14 cellular contexts compared by ENCODE assay signal in the genomic region with DNA sequence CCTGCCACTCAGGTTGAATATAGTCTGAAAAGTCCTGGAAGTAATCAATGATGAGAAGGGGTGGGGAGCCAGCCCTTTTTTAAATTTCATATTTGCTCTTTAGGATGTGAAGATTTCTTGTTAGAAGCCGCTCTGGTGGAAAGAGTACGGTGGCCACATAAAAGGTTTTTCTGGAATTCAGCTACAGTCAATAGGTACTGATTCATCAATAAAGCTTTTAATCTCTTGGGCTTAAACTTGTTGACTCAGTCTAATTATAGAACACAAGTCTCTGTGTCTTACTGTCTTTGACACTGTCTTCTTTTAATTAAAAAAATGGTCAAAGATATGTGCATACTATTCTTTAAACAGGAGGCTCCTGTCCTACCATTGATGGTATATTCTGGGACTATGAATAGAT.
DNase-seq lines count a peak whose midpoint lies in the region; ATAC-seq, FAIRE-seq and TF ChIP-seq lines count a peak whose summit lies in the region.
"Had no signal": no experiment of that assay in that cellular context is flagged by ENCODE, and none has a peak within 500 bp of the region (broad histone marks: within the 10 kb centered on the region; RNA-seq: fewer than 3 reads in every experiment).

No MANE protein-coding gene starts in this region.

- H3K4me3 Mint-ChIP-seq in activated T-cell treated with anti-CD3 and anti-CD28 coated beads, Interleukin-2, amount 50 U/mL, for 24 hours: peak overlapping the region; percentile 13
- no peak overlapping the region for H3K4me3 Mint-ChIP-seq in activated T-cell treated with anti-CD3 and anti-CD28 coated beads, Interleukin-2, amount 50 U/mL, for 4 hours
- H3K4me3 Mint-ChIP-seq in astrocyte (ENCODE audit: unreplicated experiment): no peak overlapping the region
- H3K4me3 Mint-ChIP-seq in stimulated activated effector memory CD8-positive, alpha-beta T cell treated with anti-CD3 and anti-CD28 coated beads, Interleukin-12 subunit alpha, Interleukin-12 subunit beta, amount 100 ng/mL, for 72 hours: peak overlapping the region; percentile 29
- H3K4me3 Mint-ChIP-seq: CD8-positive, alpha-beta T cell had no signal

- peak overlapping the region; percentile 96 for H3K27ac Mint-ChIP-seq in activated T-cell treated with anti-CD3 and anti-CD28 coated beads, Interleukin-2, amount 50 U/mL, for 24 hours
- H3K27ac Mint-ChIP-seq in astrocyte (ENCODE audit: unreplicated experiment): peak overlapping the region; percentile 7
- H3K27ac Mint-ChIP-seq in stimulated activated effector memory CD8-positive, alpha-beta T cell treated with anti-CD3 and anti-CD28 coated beads, Interleukin-12 subunit alpha, Interleukin-12 subunit beta, amount 100 ng/mL, for 72 hours: peak overlapping the region; percentile 88
- H3K27ac Mint-ChIP-seq: CD8-positive, alpha-beta T cell had no signal

- no peak overlapping the region for H3K4me3 ChIP-seq in astrocyte (ENCODE audit: insufficient read depth, low read depth, low read length)
- H3K4me3 ChIP-seq in prostate gland: no peak overlapping the region
- H3K4me3 ChIP-seq: PC-9 had no signal

- intact Hi-C loops in prostate gland (cut with DNase I): no loop called here

- H3K79me2 ChIP-seq in astrocyte (ENCODE audit: insufficient read depth, low read length): no peaks in the 10 kb centered on the region

- peaks cover 20% of the 10 kb centered on the region for H3K27me3 ChIP-seq in astrocyte (ENCODE audit: insufficient read depth, low read length)
- H3K27me3 ChIP-seq in prostate gland (replicated peaks; ENCODE audit: insufficient read depth): no peaks in the 10 kb centered on the region

- H3K4me1 Mint-ChIP-seq in activated T-cell treated with anti-CD3 and anti-CD28 coated beads, Interleukin-2, amount 50 U/mL, for 24 hours (ENCODE audit: low read depth): peaks cover 51% of the 10 kb centered on the region
- H3K4me1 Mint-ChIP-seq in activated T-cell treated with anti-CD3 and anti-CD28 coated beads, Interleukin-2, amount 50 U/mL, for 4 hours (ENCODE audit: low read depth): peaks cover 26% of the 10 kb centered on the region
- peaks cover 12% of the 10 kb centered on the region for H3K4me1 Mint-ChIP-seq in astrocyte (ENCODE audit: low read depth, unreplicated experiment)
- peaks cover 30% of the 10 kb centered on the region for H3K4me1 Mint-ChIP-seq in stimulated activated effector memory CD8-positive, alpha-beta T cell treated with anti-CD3 and anti-CD28 coated beads, Interleukin-12 subunit alpha, Interleukin-12 subunit beta, amount 100 ng/mL, for 72 hours

- 81% methylated on average over 2 of the region's 2 CpGs for WGBS in prostate gland

- no peak for DNase-seq in activated T-cell treated with anti-CD3 and anti-CD28 coated beads, Interleukin-2, amount 50 U/mL, for 24 hours
- no peak for DNase-seq in activated T-cell treated with anti-CD3 and anti-CD28 coated beads, Interleukin-2, amount 50 U/mL, for 4 hours
- peak; percentile 63 for DNase-seq in NCI-H82 (lab: John Stamatoyannopoulos, UW)
- DNase-seq in astrocyte (ENCODE audit: low read depth): peak; percentile 8
- no peak for DNase-seq in stimulated activated effector memory CD8-positive, alpha-beta T cell treated with anti-CD3 and anti-CD28 coated beads, Interleukin-12 subunit alpha, Interleukin-12 subunit beta, amount 100 ng/mL, for 72 hours (ENCODE audit: low spot score in 2 of 2)
- DNase-seq in prostate gland (ENCODE audit: low spot score): no peak
- no peak for DNase-seq in NCI-H2029 (lab: John Stamatoyannopoulos, UW)
- DNase-seq: CD8-positive, alpha-beta T cell; GOT3; NCI-H1092 treated with DMSO at 0.1 percent for 48 hours; PC-9 had no signal

- H3K4me1 ChIP-seq in astrocyte (ENCODE audit: insufficient read depth, low read length): peaks cover 3% of the 10 kb centered on the region
- H3K4me1 ChIP-seq in prostate gland (replicated peaks): no peaks in the 10 kb centered on the region

- H3K9ac ChIP-seq in astrocyte (ENCODE audit: low read length): no peak overlapping the region

- no peak overlapping the region for H3K27ac ChIP-seq in astrocyte (ENCODE audit: low read depth, low read length)
- H3K27ac ChIP-seq in prostate gland: no peak overlapping the region
- H3K27ac ChIP-seq: PC-9 had no signal

- H3K36me3 ChIP-seq in astrocyte (ENCODE audit: insufficient read depth, low read length) (no peaks in the 10 kb centered on the region), prostate gland (no peaks in the 10 kb centered on the region)

- H3K36me3 Mint-ChIP-seq in activated T-cell treated with anti-CD3 and anti-CD28 coated beads, Interleukin-2, amount 50 U/mL, for 24 hours (ENCODE audit: low read depth): no peaks in the 10 kb centered on the region
- H3K36me3 Mint-ChIP-seq in activated T-cell treated with anti-CD3 and anti-CD28 coated beads, Interleukin-2, amount 50 U/mL, for 4 hours (ENCODE audit: insufficient read depth): no peaks in the 10 kb centered on the region
- H3K36me3 Mint-ChIP-seq in astrocyte (ENCODE audit: low read depth, unreplicated experiment): no peaks in the 10 kb centered on the region
- peaks cover 6% of the 10 kb centered on the region for H3K36me3 Mint-ChIP-seq in stimulated activated effector memory CD8-positive, alpha-beta T cell treated with anti-CD3 and anti-CD28 coated beads, Interleukin-12 subunit alpha, Interleukin-12 subunit beta, amount 100 ng/mL, for 72 hours
- H3K36me3 Mint-ChIP-seq: CD8-positive, alpha-beta T cell had no signal

- no peaks in the 10 kb centered on the region for H4K20me1 ChIP-seq in astrocyte (ENCODE audit: insufficient read depth, low read length)

- no peak for ATAC-seq in activated T-cell treated with anti-CD3 and anti-CD28 coated beads, Interleukin-2, amount 50 U/mL, for 4 hours
- no peak for ATAC-seq in stimulated activated effector memory CD8-positive, alpha-beta T cell treated with anti-CD3 and anti-CD28 coated beads, Interleukin-12 subunit alpha, Interleukin-12 subunit beta, amount 100 ng/mL, for 72 hours
- ATAC-seq: CD8-positive, alpha-beta T cell had no signal

- no peaks in the 10 kb centered on the region for H3K9me3 ChIP-seq in astrocyte (ENCODE audit: insufficient read depth, low read depth, low read length)
- no peaks in the 10 kb centered on the region for H3K9me3 ChIP-seq in prostate gland

- FAIRE-seq in astrocyte (lab: Jason Lieb, UNC): no peak
- FAIRE-seq: A204.1, GM12892, GM18507 had no signal

- H3K9me3 Mint-ChIP-seq in activated T-cell treated with anti-CD3 and anti-CD28 coated beads, Interleukin-2, amount 50 U/mL, for 24 hours: peaks cover 3% of the 10 kb centered on the region
- peaks cover 9% of the 10 kb centered on the region for H3K9me3 Mint-ChIP-seq in activated T-cell treated with anti-CD3 and anti-CD28 coated beads, Interleukin-2, amount 50 U/mL, for 4 hours
- H3K9me3 Mint-ChIP-seq in astrocyte (ENCODE audit: unreplicated experiment): peaks cover 2% of the 10 kb centered on the region
- peaks cover 5% of the 10 kb centered on the region for H3K9me3 Mint-ChIP-seq in stimulated activated effector memory CD8-positive, alpha-beta T cell treated with anti-CD3 and anti-CD28 coated beads, Interleukin-12 subunit alpha, Interleukin-12 subunit beta, amount 100 ng/mL, for 72 hours
- H3K9me3 Mint-ChIP-seq: CD8-positive, alpha-beta T cell had no signal

- TF ChIP-seq POLR2A in prostate gland (IDR thresholded peaks at IDR 0.05): no peak

- TF ChIP-seq CTCF in astrocyte (IDR thresholded peaks at IDR 0.05; ENCODE audit: insufficient read depth, low read depth, low read length) (no peak), prostate gland (IDR thresholded peaks at IDR 0.05) (no peak)

- H3K4me2 ChIP-seq in astrocyte (ENCODE audit: low read length): no peak overlapping the region
- H3K4me2 ChIP-seq: PC-9 had no signal

- peaks cover 3% of the 10 kb centered on the region for H3K27me3 Mint-ChIP-seq in activated T-cell treated with anti-CD3 and anti-CD28 coated beads, Interleukin-2, amount 50 U/mL, for 24 hours
- no peaks in the 10 kb centered on the region for H3K27me3 Mint-ChIP-seq in activated T-cell treated with anti-CD3 and anti-CD28 coated beads, Interleukin-2, amount 50 U/mL, for 4 hours (ENCODE audit: low read depth)
- peaks cover 20% of the 10 kb centered on the region for H3K27me3 Mint-ChIP-seq in astrocyte (ENCODE audit: low read depth, unreplicated experiment)

- no peak overlapping the region for H2AFZ ChIP-seq in astrocyte (ENCODE audit: low read depth, low read length)
- H2AFZ ChIP-seq: PC-9 had no signal

Comparison
In these comparisons a context has a peak if more than half of its experiments do, and no peak if none do; other contexts are left out.
1. H3K4me3 Mint-ChIP-seq: peak in activated T-cell treated with anti-CD3 and anti-CD28 coated beads, Interleukin-2, amount 50 U/mL, for 24 hours (single experiment) and stimulated activated effector memory CD8-positive, alpha-beta T cell treated with anti-CD3 and anti-CD28 coated beads, Interleukin-12 subunit alpha, Interleukin-12 subunit beta, amount 100 ng/mL, for 72 hours (single experiment); none in activated T-cell treated with anti-CD3 and anti-CD28 coated beads, Interleukin-2, amount 50 U/mL, for 4 hours (single experiment) and astrocyte (single experiment).
2. DNase-seq: peak in NCI-H82 (single experiment) and astrocyte (single experiment); none in activated T-cell treated with anti-CD3 and anti-CD28 coated beads, Interleukin-2, amount 50 U/mL, for 24 hours (single experiment), activated T-cell treated with anti-CD3 and anti-CD28 coated beads, Interleukin-2, amount 50 U/mL, for 4 hours (single experiment), stimulated activated effector memory CD8-positive, alpha-beta T cell treated with anti-CD3 and anti-CD28 coated beads, Interleukin-12 subunit alpha, Interleukin-12 subunit beta, amount 100 ng/mL, for 72 hours (0 of 2), prostate gland (single experiment) and NCI-H2029 (single experiment).
3. H3K27ac Mint-ChIP-seq: peak in every context shown above with its lines; median percentile 96 in activated T-cell treated with anti-CD3 and anti-CD28 coated beads, Interleukin-2, amount 50 U/mL, for 24 hours; 88 in stimulated activated effector memory CD8-positive, alpha-beta T cell treated with anti-CD3 and anti-CD28 coated beads, Interleukin-12 subunit alpha, Interleukin-12 subunit beta, amount 100 ng/mL, for 72 hours; 7 in astrocyte.